20 cellular contexts compared by ENCODE assay signal in genomic region chr6:41408576-41408975, GRCh38.
DNase-seq lines count a peak whose midpoint lies in the region; ATAC-seq and TF ChIP-seq lines count a peak whose summit lies in the region.
"Had no signal": no experiment of that assay in that cellular context is flagged by ENCODE, and none has a peak within 500 bp of the region (broad histone marks: within the 10 kb centered on the region; RNA-seq: fewer than 3 reads in every experiment).

No MANE protein-coding gene starts in this region.

- peak overlapping the region; percentile 37 for H3K4me2 ChIP-seq in H9 (ENCODE audit: insufficient read depth, insufficient read length, low read length)
- H3K4me2 ChIP-seq in smooth muscle cell: peak overlapping the region; percentile 24
- H3K4me2 ChIP-seq: BLaER1 treated with 17β-estradiol and CSF1 and Interleukin-3, amounts not matched to agents 10 nM and 100 nM had no signal

- no peaks in the 10 kb centered on the region for H3K36me3 ChIP-seq in smooth muscle cell (ENCODE audit: low read depth)
- H3K36me3 ChIP-seq: BLaER1 treated with 17β-estradiol and CSF1 and Interleukin-3, amounts not matched to agents 10 nM and 100 nM; Peyer's patch had no signal

- H3K4me3 Mint-ChIP-seq in H9: peak overlapping the region in 1 of 2 experiments; percentile 64; a peak in 3 of 5 replicates
- peak overlapping the region in 4 of 5 experiments; percentile 17 to 69 (median 42) for H3K4me3 Mint-ChIP-seq in brain
- no peak overlapping the region for H3K4me3 Mint-ChIP-seq in activated T-helper 17 cell treated with anti-CD3 and anti-CD28 coated beads, Interleukin-2, amount 50 U/mL, for 72 hours
- H3K4me3 Mint-ChIP-seq: CD8-positive, alpha-beta T cell had no signal

- no peak overlapping the region for H3K27ac ChIP-seq in H9 (ENCODE audit: insufficient read length, low read depth, low read length)
- no peak overlapping the region for H3K27ac ChIP-seq in smooth muscle cell (ENCODE audit: low read depth)
- H3K27ac ChIP-seq: BLaER1 treated with 17β-estradiol and CSF1 and Interleukin-3, amounts not matched to agents 10 nM and 100 nM; Peyer's patch had no signal

- no peak overlapping the region for H3K56ac ChIP-seq in H9 (ENCODE audit: insufficient read length, low read depth, low read length)

- TF ChIP-seq CTCF in H9 (conservative IDR thresholded peaks at IDR 0.05) (no peak), brain (conservative IDR thresholded peaks at IDR 0.05) (no peak), smooth muscle cell (IDR thresholded peaks at IDR 0.05; ENCODE audit: borderline replicate concordance, insufficient read depth, poor library complexity, severe bottlenecking) (no peak)

- H3K9ac ChIP-seq in H9 (ENCODE audit: extremely low read depth, insufficient read length, low read length): no peak overlapping the region
- no peak overlapping the region for H3K9ac ChIP-seq in smooth muscle cell (ENCODE audit: low read depth)
- H3K9ac ChIP-seq: BLaER1 treated with 17β-estradiol and CSF1 and Interleukin-3, amounts not matched to agents 10 nM and 100 nM had no signal

- H3K14ac ChIP-seq in H9 (ENCODE audit: insufficient read depth, low read length): no peak overlapping the region

- peaks cover 5 to 9% of the 10 kb centered on the region in 2 experiments; a peak in 3 of 5 replicates for H3K9me3 Mint-ChIP-seq in H9
- peaks cover 0 to 6% (median 0%) of the 10 kb centered on the region in 5 experiments for H3K9me3 Mint-ChIP-seq in brain
- no peaks in the 10 kb centered on the region for H3K9me3 Mint-ChIP-seq in activated T-helper 17 cell treated with anti-CD3 and anti-CD28 coated beads, Interleukin-2, amount 50 U/mL, for 72 hours

- no peak overlapping the region for H3T11ph ChIP-seq in H9 (ENCODE audit: low read length)

- H3K9me3 ChIP-seq in H9 (ENCODE audit: control insufficient read depth, low read depth, low read length) (no peaks in the 10 kb centered on the region), iPS-18c (ENCODE audit: control insufficient read depth, insufficient read depth, low read length) (no peaks in the 10 kb centered on the region), smooth muscle cell (replicated peaks; ENCODE audit: low read depth) (no peaks in the 10 kb centered on the region)

- H3K36me3 Mint-ChIP-seq in H9 (ENCODE audit: insufficient read depth in 1 of 3, low read depth in 3 of 3) (no peaks in the 10 kb centered on the region; a peak in 1 of 7 replicates), brain (no peaks in the 10 kb centered on the region)
- H3K36me3 Mint-ChIP-seq in activated T-helper 17 cell treated with anti-CD3 and anti-CD28 coated beads, Interleukin-2, amount 50 U/mL, for 72 hours (ENCODE audit: low read depth): no peaks in the 10 kb centered on the region
- H3K36me3 Mint-ChIP-seq: CD8-positive, alpha-beta T cell had no signal

- no peaks in the 10 kb centered on the region for H3F3A ChIP-seq in smooth muscle cell (ENCODE audit: low read depth)

- no peak overlapping the region for H4K8ac ChIP-seq in H9 (replicated peaks; ENCODE audit: insufficient read length, low read depth, low read length)

- H2BK15ac ChIP-seq in H9 (ENCODE audit: low read depth, low read length): no peak overlapping the region

- DNase-seq in H9 (peak; percentile 40), smooth muscle cell (lab: John Stamatoyannopoulos, UW; ENCODE audit: unreplicated experiment) (no peak), SIG-M5 (lab: John Stamatoyannopoulos, UW) (no peak)
- DNase-seq: Calu3; CD8-positive, alpha-beta T cell; DMS53; EL; HCEC 1CT; NCI-H1105; NCI-H2081 treated with DMSO at 0.1 percent for 48 hours; NCI-H446 treated with DMSO at 0.1 percent for 48 hours; NCI-H748 treated with DMSO at 0.1 percent for 48 hours; NK-92 treated with Interleukin-12 subunit alpha and Interleukin-12 subunit beta, amount 100 ng/mL, for 24 hours; Peyer's patch had no signal

- WGBS in H9 (ENCODE audit: extremely low coverage, insufficient read length, low lambda C conversion rate): no CpG with 5 or more reads among the region's 20 CpGs
- WGBS in smooth muscle cell (ENCODE audit: low lambda C conversion rate): 8% methylated on average over 20 of the region's 20 CpGs

- peaks cover 90% of the 10 kb centered on the region for H3K27me3 ChIP-seq in H9 (ENCODE audit: insufficient read depth, low read length)
- H3K27me3 ChIP-seq in smooth muscle cell (ENCODE audit: low read depth): peaks cover 97% of the 10 kb centered on the region
- H3K27me3 ChIP-seq: BLaER1 treated with 17β-estradiol and CSF1 and Interleukin-3, amounts not matched to agents 10 nM and 100 nM; Peyer's patch had no signal

- H2AFZ ChIP-seq in H9 (ENCODE audit: low read length) (no peak overlapping the region), smooth muscle cell (ENCODE audit: low read depth) (no peak overlapping the region)

- no peak overlapping the region for H3K18ac ChIP-seq in H9 (ENCODE audit: insufficient read length, low read depth, low read length)

- H2BK20ac ChIP-seq in H9 (ENCODE audit: low read depth, low read length, poor library complexity, severe bottlenecking): no peak overlapping the region

- H3K23me2 ChIP-seq in H9 (ENCODE audit: insufficient read length, low read depth, low read length, poor library complexity, severe bottlenecking): peaks cover 10% of the 10 kb centered on the region

- peak overlapping the region; percentile 31; the same call in 1 of the 2 replicates for H3K4me3 ChIP-seq in iPS-18c (ENCODE audit: insufficient read depth, low read depth, low read length)
- H3K4me3 ChIP-seq in smooth muscle cell: no peak overlapping the region
- H3K4me3 ChIP-seq: BLaER1 treated with 17β-estradiol and CSF1 and Interleukin-3, amounts not matched to agents 10 nM and 100 nM; K562; Peyer's patch had no signal

- H4K20me1 ChIP-seq in H9 (ENCODE audit: control insufficient read depth, insufficient read depth, insufficient read length) (no peaks in the 10 kb centered on the region), smooth muscle cell (ENCODE audit: low read depth) (no peaks in the 10 kb centered on the region)
- H4K20me1 ChIP-seq: BLaER1 treated with 17β-estradiol and CSF1 and Interleukin-3, amounts not matched to agents 10 nM and 100 nM had no signal

- H4K5ac ChIP-seq in H9 (ENCODE audit: insufficient read length, low read depth, low read length): no peak overlapping the region

- H3K4me1 Mint-ChIP-seq in H9 (peaks cover 27 to 49% of the 10 kb centered on the region in 2 experiments), brain (peaks cover 68% of the 10 kb centered on the region)
- H3K4me1 Mint-ChIP-seq in activated T-helper 17 cell treated with anti-CD3 and anti-CD28 coated beads, Interleukin-2, amount 50 U/mL, for 72 hours: no peaks in the 10 kb centered on the region

- H4K91ac ChIP-seq in H9 (ENCODE audit: insufficient read length, low read depth, low read length): no peak overlapping the region

- no peak overlapping the region for H2BK12ac ChIP-seq in H9 (ENCODE audit: insufficient read length, low read depth, low read length)

- no peaks in the 10 kb centered on the region for H3K27me3 Mint-ChIP-seq in H9 (ENCODE audit: low read depth)
- H3K27me3 Mint-ChIP-seq in brain: peaks cover 55% of the 10 kb centered on the region
- H3K27me3 Mint-ChIP-seq in activated T-helper 17 cell treated with anti-CD3 and anti-CD28 coated beads, Interleukin-2, amount 50 U/mL, for 72 hours: peaks cover 15% of the 10 kb centered on the region

- no peaks in the 10 kb centered on the region for H3K79me2 ChIP-seq in H9 (ENCODE audit: insufficient read depth, low read length)
- no peaks in the 10 kb centered on the region for H3K79me2 ChIP-seq in smooth muscle cell (ENCODE audit: low read depth)

- no peak for ATAC-seq in GM19452 (IDR thresholded peaks at IDR 0.05; ENCODE audit: unreplicated experiment)
- no peak for ATAC-seq in activated T-helper 17 cell treated with anti-CD3 and anti-CD28 coated beads, Interleukin-2, amount 50 U/mL, for 72 hours (replicated peaks)
- ATAC-seq: CD8-positive, alpha-beta T cell; K562 had no signal

- H2BK120ac ChIP-seq in H9 (ENCODE audit: low read depth, low read length, poor library complexity, severe bottlenecking): no peak overlapping the region

- no peak overlapping the region for H3K4ac ChIP-seq in H9 (ENCODE audit: low read depth, low read length)

- no peak overlapping the region for H3K23ac ChIP-seq in H9 (ENCODE audit: insufficient read length, low read depth, low read length)

- H2BK5ac ChIP-seq in H9 (ENCODE audit: insufficient read length, low read length): no peak overlapping the region

- H3K4me1 ChIP-seq in H9 (ENCODE audit: insufficient read depth, low read length): no peaks in the 10 kb centered on the region
- H3K4me1 ChIP-seq in smooth muscle cell (ENCODE audit: low read depth): peaks cover 31% of the 10 kb centered on the region
- H3K4me1 ChIP-seq: Peyer's patch had no signal

- H2AK5ac ChIP-seq in H9 (ENCODE audit: insufficient read length, low read length): no peak overlapping the region

- H3K79me1 ChIP-seq in H9 (ENCODE audit: insufficient read depth, low read depth, low read length, poor library complexity, severe bottlenecking): no peaks in the 10 kb centered on the region

- no peak overlapping the region for H3K27ac Mint-ChIP-seq in H9
- peak overlapping the region in 1 of 5 experiments; percentile 83 for H3K27ac Mint-ChIP-seq in brain
- no peak overlapping the region for H3K27ac Mint-ChIP-seq in activated T-helper 17 cell treated with anti-CD3 and anti-CD28 coated beads, Interleukin-2, amount 50 U/mL, for 72 hours
- H3K27ac Mint-ChIP-seq: CD8-positive, alpha-beta T cell had no signal
